ENCODE assay signal across 1 cellular context in the genomic region with DNA sequence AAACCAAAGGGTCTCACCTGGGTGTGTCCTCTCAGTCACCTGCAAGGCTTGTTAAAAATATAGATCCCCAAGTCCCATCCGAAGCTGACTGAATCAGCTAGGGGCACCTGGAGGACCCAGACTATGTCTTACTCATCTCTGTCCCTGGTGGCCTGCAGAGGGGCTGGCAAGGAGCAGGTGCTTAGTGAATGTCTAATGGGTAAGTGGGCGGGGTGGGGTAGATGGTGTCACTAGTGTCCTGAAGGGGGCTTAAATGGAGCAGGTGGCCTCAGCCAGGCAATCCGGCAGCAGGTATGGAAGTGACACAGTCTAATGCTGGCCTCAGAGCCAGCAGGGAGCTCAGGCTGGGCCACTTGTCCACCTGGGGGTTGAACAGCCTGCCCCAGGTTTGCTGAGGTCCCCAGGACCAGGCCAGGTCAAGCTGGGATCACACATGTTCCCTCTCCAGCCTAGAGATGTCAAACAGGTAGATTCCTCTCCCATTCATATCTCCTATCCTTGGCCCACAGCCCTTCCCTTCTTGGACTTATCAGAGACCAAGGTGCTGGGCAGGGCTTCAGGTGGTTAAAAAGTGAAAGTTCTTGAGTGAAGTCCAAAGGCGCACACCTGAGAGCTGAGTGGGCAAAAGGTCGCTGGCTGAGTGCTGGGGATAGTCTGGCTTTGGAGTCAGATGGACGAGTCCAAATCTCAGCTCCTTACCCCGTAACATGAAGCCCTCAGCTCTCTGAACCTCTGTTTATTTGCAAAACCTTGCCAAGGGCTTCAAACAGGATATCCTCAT.
TF ChIP-seq lines count a peak whose summit lies in the region.

No MANE protein-coding gene starts in this region.

TF ChIP-seq in IMR-90, 13 proteins besides CTCF, POLR2A, EP300 and RAD21:
- TF ChIP-seq MAZ (IDR thresholded peaks at IDR 0.05; ENCODE audit: borderline replicate concordance, low read depth, low read length) (no peak), SMC3 (IDR thresholded peaks at IDR 0.05; ENCODE audit: low read depth, low read length) (no peak), RCOR1 (IDR thresholded peaks at IDR 0.05; ENCODE audit: insufficient replicate concordance, low read length) (no peak), NFE2L2 (IDR thresholded peaks at IDR 0.05; ENCODE audit: low read depth, low read length) (no peak), MAFK (IDR thresholded peaks at IDR 0.05; ENCODE audit: low read depth, low read length) (no peak), USF2 (IDR thresholded peaks at IDR 0.05; ENCODE audit: low read depth, low read length) (no peak), BHLHE40 (IDR thresholded peaks at IDR 0.05; ENCODE audit: low read depth, low read length) (no peak), CEBPB (IDR thresholded peaks at IDR 0.05; ENCODE audit: low read depth, low read length) (no peak), RFX5 (IDR thresholded peaks at IDR 0.05; ENCODE audit: low read depth, low read length) (no peak), FOS (IDR thresholded peaks at IDR 0.05; ENCODE audit: low read depth, low read length) (no peak), MXI1 (IDR thresholded peaks at IDR 0.05; ENCODE audit: borderline replicate concordance, low read depth, low read length) (no peak)
